Comparison of ENCODE assay signal across 16 cellular contexts in genomic region chr1:228939001-228939691, GRCh38.
DNase-seq lines count a peak whose midpoint lies in the region; ATAC-seq and TF ChIP-seq lines count a peak whose summit lies in the region.
"Had no signal": no experiment of that assay in that cellular context is flagged by ENCODE, and none has a peak within 500 bp of the region (broad histone marks: within the 10 kb centered on the region; RNA-seq: fewer than 3 reads in every experiment).

No MANE protein-coding gene starts in this region.

- H3K36me3 Mint-ChIP-seq in activated CD4-positive, alpha-beta memory T cell treated with anti-CD3 and anti-CD28 coated beads, Interleukin-2, amount 10 ng/mL, durations not matched to agents 7 days and 5 days (ENCODE audit: low read depth): no peaks in the 10 kb centered on the region
- H3K36me3 Mint-ChIP-seq in activated CD4-positive, alpha-beta memory T cell treated with anti-CD3 and anti-CD28 coated beads for 36 hours: no peaks in the 10 kb centered on the region
- H3K36me3 Mint-ChIP-seq in stimulated activated effector memory CD8-positive, alpha-beta T cell treated with anti-CD3 and anti-CD28 coated beads, Interleukin-12 subunit alpha, Interleukin-12 subunit beta, amount 100 ng/mL, for 72 hours: no peaks in the 10 kb centered on the region
- H3K36me3 Mint-ChIP-seq: IgD-negative memory B cell, naive B cell had no signal

- POLR2A ChIA-PET in activated CD4-positive, alpha-beta memory T cell treated with anti-CD3 and anti-CD28 coated beads, Interleukin-2, amount 10 ng/mL, durations not matched to agents 7 days and 5 days (lab: Charles Lee): no interaction called here
- POLR2A ChIA-PET in activated CD4-positive, alpha-beta memory T cell treated with anti-CD3 and anti-CD28 coated beads for 36 hours (lab: Charles Lee): no interaction called here

- H3K4me1 Mint-ChIP-seq in activated CD4-positive, alpha-beta memory T cell treated with anti-CD3 and anti-CD28 coated beads, Interleukin-2, amount 10 ng/mL, durations not matched to agents 7 days and 5 days: peaks cover 7% of the 10 kb centered on the region
- peaks cover 8% of the 10 kb centered on the region for H3K4me1 Mint-ChIP-seq in activated CD4-positive, alpha-beta memory T cell treated with anti-CD3 and anti-CD28 coated beads for 36 hours (ENCODE audit: low read depth)
- peaks cover 30% of the 10 kb centered on the region for H3K4me1 Mint-ChIP-seq in stimulated activated effector memory CD8-positive, alpha-beta T cell treated with anti-CD3 and anti-CD28 coated beads, Interleukin-12 subunit alpha, Interleukin-12 subunit beta, amount 100 ng/mL, for 72 hours

- H3K9me3 ChIP-seq in KOPT-K1 (ENCODE audit: insufficient read depth, low read length, poor library complexity, severe bottlenecking) (no peaks in the 10 kb centered on the region), left lung (no peaks in the 10 kb centered on the region), Peyer's patch (peaks cover 0 to 3% (median 0%) of the 10 kb centered on the region in 4 donors)

- TF ChIP-seq CTCF in left lung (IDR thresholded peaks at IDR 0.05): no peak
- TF ChIP-seq CTCF in Peyer's patch (IDR thresholded peaks at IDR 0.05): no peak

- DNase-seq in activated CD4-positive, alpha-beta memory T cell treated with anti-CD3 and anti-CD28 coated beads, Interleukin-2, amount 10 ng/mL, durations not matched to agents 7 days and 5 days: no peak
- DNase-seq in activated CD4-positive, alpha-beta memory T cell treated with anti-CD3 and anti-CD28 coated beads for 36 hours: no peak
- DNase-seq in left lung (no peak), AG08395 (ENCODE audit: low spot score) (no peak), UCSD-AML1 (lab: John Stamatoyannopoulos, UW; ENCODE audit: unreplicated experiment) (no peak), Peyer's patch (no peak)
- DNase-seq in stimulated activated effector memory CD8-positive, alpha-beta T cell treated with anti-CD3 and anti-CD28 coated beads, Interleukin-12 subunit alpha, Interleukin-12 subunit beta, amount 100 ng/mL, for 72 hours (ENCODE audit: low spot score in 2 of 2): no peak
- DNase-seq: activated CD4-positive, alpha-beta T cell treated with anti-CD3 and anti-CD28 coated beads for 48 hours; left ventricle myocardium superior; naive B cell; SIG-M5; T-helper 9 cell had no signal

- no peaks in the 10 kb centered on the region for H3K9me3 Mint-ChIP-seq in activated CD4-positive, alpha-beta memory T cell treated with anti-CD3 and anti-CD28 coated beads, Interleukin-2, amount 10 ng/mL, durations not matched to agents 7 days and 5 days
- no peaks in the 10 kb centered on the region for H3K9me3 Mint-ChIP-seq in activated CD4-positive, alpha-beta memory T cell treated with anti-CD3 and anti-CD28 coated beads for 36 hours
- H3K9me3 Mint-ChIP-seq in stimulated activated effector memory CD8-positive, alpha-beta T cell treated with anti-CD3 and anti-CD28 coated beads, Interleukin-12 subunit alpha, Interleukin-12 subunit beta, amount 100 ng/mL, for 72 hours: no peaks in the 10 kb centered on the region
- H3K9me3 Mint-ChIP-seq: IgD-negative memory B cell, naive B cell had no signal

- H3K27ac Mint-ChIP-seq in activated CD4-positive, alpha-beta memory T cell treated with anti-CD3 and anti-CD28 coated beads, Interleukin-2, amount 10 ng/mL, durations not matched to agents 7 days and 5 days: peak overlapping the region; percentile 0
- H3K27ac Mint-ChIP-seq in activated CD4-positive, alpha-beta memory T cell treated with anti-CD3 and anti-CD28 coated beads for 36 hours: no peak overlapping the region
- H3K27ac Mint-ChIP-seq in stimulated activated effector memory CD8-positive, alpha-beta T cell treated with anti-CD3 and anti-CD28 coated beads, Interleukin-12 subunit alpha, Interleukin-12 subunit beta, amount 100 ng/mL, for 72 hours: peak overlapping the region; percentile 58

- TF ChIP-seq POLR2A in Peyer's patch (IDR thresholded peaks at IDR 0.05): no peak

- H3K4me3 Mint-ChIP-seq in activated CD4-positive, alpha-beta memory T cell treated with anti-CD3 and anti-CD28 coated beads, Interleukin-2, amount 10 ng/mL, durations not matched to agents 7 days and 5 days: no peak overlapping the region
- H3K4me3 Mint-ChIP-seq in activated CD4-positive, alpha-beta memory T cell treated with anti-CD3 and anti-CD28 coated beads for 36 hours: no peak overlapping the region
- no peak overlapping the region for H3K4me3 Mint-ChIP-seq in stimulated activated effector memory CD8-positive, alpha-beta T cell treated with anti-CD3 and anti-CD28 coated beads, Interleukin-12 subunit alpha, Interleukin-12 subunit beta, amount 100 ng/mL, for 72 hours
- H3K4me3 Mint-ChIP-seq: IgD-negative memory B cell, naive B cell had no signal

- intact Hi-C loops in activated CD4-positive, alpha-beta memory T cell treated with anti-CD3 and anti-CD28 coated beads for 36 hours (cut with micrococcal nuclease): no loop called here
- intact Hi-C loops in left lung (cut with DNase I): no loop called here

- CTCF ChIA-PET in activated CD4-positive, alpha-beta memory T cell treated with anti-CD3 and anti-CD28 coated beads, Interleukin-2, amount 10 ng/mL, durations not matched to agents 7 days and 5 days (lab: Charles Lee): no interaction called here
- CTCF ChIA-PET in activated CD4-positive, alpha-beta memory T cell treated with anti-CD3 and anti-CD28 coated beads for 36 hours (lab: Charles Lee): no interaction called here

- H3K4me1 ChIP-seq in left lung: peaks cover 14 to 77% of the 10 kb centered on the region in 2 donors
- H3K4me1 ChIP-seq in Peyer's patch: peaks cover 0 to 31% (median 2%) of the 10 kb centered on the region in 4 donors

- H3K27me3 ChIP-seq in left lung (no peaks in the 10 kb centered on the region), Peyer's patch (no peaks in the 10 kb centered on the region)

- H3K27ac ChIP-seq in KOPT-K1 (ENCODE audit: low read depth, low read length, poor library complexity, severe bottlenecking): peak overlapping the region; percentile 68
- H3K27ac ChIP-seq in left lung: peak overlapping the region; percentile 55 to 81
- H3K27ac ChIP-seq in Peyer's patch: peak overlapping the region in 2 of 4 donors; percentile 17 to 55

- H3K4me3 ChIP-seq in left lung: no peak overlapping the region
- no peak overlapping the region for H3K4me3 ChIP-seq in Peyer's patch
- H3K4me3 ChIP-seq: GM12878 had no signal

- no peak for ATAC-seq in left lung
- peak; percentile 64 for ATAC-seq in stimulated activated effector memory CD8-positive, alpha-beta T cell treated with anti-CD3 and anti-CD28 coated beads, Interleukin-12 subunit alpha, Interleukin-12 subunit beta, amount 100 ng/mL, for 72 hours
- ATAC-seq: HCT116 had no signal

- peaks cover 9% of the 10 kb centered on the region for H3K27me3 Mint-ChIP-seq in activated CD4-positive, alpha-beta memory T cell treated with anti-CD3 and anti-CD28 coated beads, Interleukin-2, amount 10 ng/mL, durations not matched to agents 7 days and 5 days
- no peaks in the 10 kb centered on the region for H3K27me3 Mint-ChIP-seq in activated CD4-positive, alpha-beta memory T cell treated with anti-CD3 and anti-CD28 coated beads for 36 hours
- H3K27me3 Mint-ChIP-seq: naive B cell had no signal

- H3K36me3 ChIP-seq in KOPT-K1 (ENCODE audit: insufficient read depth, low read length) (no peaks in the 10 kb centered on the region), left lung (no peaks in the 10 kb centered on the region), Peyer's patch (no peaks in the 10 kb centered on the region)
